In genomic region chr20:34673411-34673810, GRCh38 we compare ENCODE assay signal across 31 cellular contexts.
"Had no signal": no experiment of that assay in that cellular context is flagged by ENCODE, and none has a peak within 500 bp of the region (broad histone marks: within the 10 kb centered on the region; RNA-seq: fewer than 3 reads in every experiment).

No MANE protein-coding gene starts in this region.

- H3K27me3 ChIP-seq: neural progenitor cell, ovary, spleen, suprapubic skin, testis, tibial artery, transverse colon, upper lobe of right lung, uterus had no signal

- H3K27ac ChIP-seq: neural progenitor cell, ovary, parathyroid adenoma, psoas muscle, skin epidermis, spleen, suprapubic skin, testis, tibial artery, transverse colon, upper lobe of right lung, uterus had no signal

- H3K36me3 Mint-ChIP-seq: natural killer cell had no signal

- H3K9me3 ChIP-seq: ovary, psoas muscle, suprapubic skin, testis, tibial artery, transverse colon, upper lobe of right lung, uterus had no signal

- H2AFZ ChIP-seq: neural progenitor cell, parathyroid adenoma had no signal

- H3K4me2 ChIP-seq: neural progenitor cell, smooth muscle cell had no signal

- H3K9ac ChIP-seq: neural progenitor cell, parathyroid adenoma had no signal

- H3K4me1 ChIP-seq: testis, upper lobe of right lung, uterus had no signal

- H3K27me3 Mint-ChIP-seq: progenitor cell of endocrine pancreas; stimulated activated memory B cell treated with anti-CD40 and anti-IgM and Interleukin-4, amounts not matched to agents 10 μg/mL and 1 μg/mL and 100 μg/mL, for 72 hours; stimulated activated naive CD8-positive, alpha-beta T cell treated with anti-CD3 and anti-CD28 coated beads, Interleukin-15, amount 100 ng/mL, for 72 hours; type B pancreatic cell had no signal

- ATAC-seq: natural killer cell; psoas muscle; right cardiac atrium; sciatic nerve; stimulated activated memory B cell treated with anti-CD40 and anti-IgM and Interleukin-4, amounts not matched to agents 10 μg/mL and 1 μg/mL and 100 μg/mL, for 72 hours; stimulated activated naive CD8-positive, alpha-beta T cell treated with anti-CD3 and anti-CD28 coated beads, Interleukin-15, amount 100 ng/mL, for 72 hours; stimulated activated naive CD8-positive, alpha-beta T cell treated with anti-CD3 and anti-CD28 coated beads, Interleukin-15, Interleukin-2, amounts not matched to agents 100 U/mL and 50 U/mL, for 24 hours; upper lobe of right lung had no signal

- H3K4me3 Mint-ChIP-seq: natural killer cell; nephron; neural progenitor cell; stimulated activated memory B cell treated with anti-CD40 and anti-IgM and Interleukin-4, amounts not matched to agents 10 μg/mL and 1 μg/mL and 100 μg/mL, for 72 hours; stimulated activated naive CD8-positive, alpha-beta T cell treated with anti-CD3 and anti-CD28 coated beads, Interleukin-15, amount 100 ng/mL, for 72 hours; type B pancreatic cell had no signal

- H3K4me3 ChIP-seq: neural progenitor cell, ovary, psoas muscle, skin epidermis, smooth muscle cell, spleen, suprapubic skin, testis, tibial artery, transverse colon, upper lobe of right lung, uterus had no signal

- H3K36me3 ChIP-seq: neural progenitor cell, ovary, spleen, suprapubic skin, tibial artery, transverse colon, upper lobe of right lung, uterus had no signal

- H3K9me3 Mint-ChIP-seq: natural killer cell; neural progenitor cell; stimulated activated memory B cell treated with anti-CD40 and anti-IgM and Interleukin-4, amounts not matched to agents 10 μg/mL and 1 μg/mL and 100 μg/mL, for 72 hours; stimulated activated naive CD8-positive, alpha-beta T cell treated with anti-CD3 and anti-CD28 coated beads, Interleukin-15, amount 100 ng/mL, for 72 hours had no signal

- H3K27ac Mint-ChIP-seq: natural killer cell; nephron; neural progenitor cell; stimulated activated memory B cell treated with anti-CD40 and anti-IgM and Interleukin-4, amounts not matched to agents 10 μg/mL and 1 μg/mL and 100 μg/mL, for 72 hours; stimulated activated naive CD8-positive, alpha-beta T cell treated with anti-CD3 and anti-CD28 coated beads, Interleukin-15, amount 100 ng/mL, for 72 hours had no signal

- DNase-seq: natural killer cell; occipital lobe; ovary; posterior cingulate gyrus; psoas muscle; right cardiac atrium; spleen; stimulated activated CD4-positive, alpha-beta T cell treated with anti-CD3 and anti-CD28 coated beads, Interleukin-12 subunit alpha, Interleukin-12 subunit beta, amount 100 ng/mL, for 4 hours; stimulated activated CD4-positive, alpha-beta T cell treated with anti-CD3 and anti-CD28 coated beads, Interleukin-1b, Interleukin-23, amount 100 ng/mL, for 48 hours; stimulated activated CD4-positive, alpha-beta T cell treated with anti-CD3 and anti-CD28 coated beads, Interleukin-4, amount 100 ng/mL, for 1 hour; stimulated activated CD4-positive, alpha-beta T cell treated with anti-CD3 and anti-CD28 coated beads, Interleukin-4, amount 100 ng/mL, for 4 hours; stimulated activated CD8-positive, alpha-beta memory T cell treated with anti-CD3 and anti-CD28 coated beads, Interleukin-4, amount 100 ng/mL, for 48 hours; stimulated activated naive CD4-positive, alpha-beta T cell; stimulated activated naive CD8-positive, alpha-beta T cell treated with anti-CD3 and anti-CD28 coated beads, Interleukin-15, amount 100 ng/mL, for 72 hours; stimulated activated naive CD8-positive, alpha-beta T cell treated with anti-CD3 and anti-CD28 coated beads, Interleukin-15, Interleukin-2, amounts not matched to agents 100 U/mL and 50 U/mL, for 24 hours; substantia nigra; testis; tibial artery; transverse colon; upper lobe of right lung; uterus had no signal
